8 cellular contexts compared by ENCODE assay signal in the genomic region with DNA sequence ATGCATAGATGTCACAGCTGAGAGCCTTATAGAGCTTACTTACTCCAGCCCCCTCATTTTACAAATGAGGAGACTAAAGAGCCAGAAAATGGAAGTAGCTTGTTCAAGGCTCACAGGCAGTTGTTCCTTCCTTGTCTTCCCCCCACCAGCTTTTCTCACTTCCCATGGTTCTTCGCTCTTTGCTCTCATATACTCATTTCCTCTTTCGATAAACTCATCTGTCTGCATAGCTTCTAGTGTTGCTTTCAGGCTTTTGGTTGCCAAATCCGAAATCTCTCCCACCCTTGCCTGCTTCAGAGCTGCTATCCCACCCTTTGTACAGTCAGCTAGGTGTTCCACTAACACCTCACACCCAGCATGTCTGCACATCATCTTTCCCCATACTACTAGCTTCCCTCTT. TPM values are rescaled to one million over a fixed set of nuclear protein-coding genes. Genes with fewer than 3 reads are reported as not detected.
DNase-seq lines count a peak whose midpoint lies in the region; ATAC-seq and TF ChIP-seq lines count a peak whose summit lies in the region.

No MANE protein-coding gene starts in this region.

- H3K36me3 ChIP-seq in thoracic aorta, result no peaks in the 10 kb centered on the region

- peaks cover 2% of the 10 kb centered on the region for H3K36me3 Mint-ChIP-seq in activated naive CD4-positive, alpha-beta T cell treated with anti-CD3 and anti-CD28 coated beads, Interleukin-2, amount 50 U/mL, for 24 hours
- H3K36me3 Mint-ChIP-seq in activated CD8-positive, alpha-beta T cell treated with anti-CD3 and anti-CD28 coated beads for 36 hours (ENCODE audit: low read depth), result peaks cover 8% of the 10 kb centered on the region

- ATAC-seq in HG03342 (IDR thresholded peaks at IDR 0.05; ENCODE audit: unreplicated experiment), result peak; percentile 66
- peak; percentile 26 for ATAC-seq in activated CD8-positive, alpha-beta T cell treated with anti-CD3 and anti-CD28 coated beads for 36 hours
- no peak for ATAC-seq in thoracic aorta (ENCODE audit: insufficient number of reproducible peaks, low FRiP score, low read depth)

- TF ChIP-seq CTCF in activated CD8-positive, alpha-beta T cell treated with anti-CD3 and anti-CD28 coated beads for 36 hours (IDR thresholded peaks at IDR 0.05), result no peak
- TF ChIP-seq CTCF in thoracic aorta (IDR thresholded peaks at IDR 0.05), result no peak

- intact Hi-C loops in activated CD8-positive, alpha-beta T cell treated with anti-CD3 and anti-CD28 coated beads for 36 hours (cut with micrococcal nuclease), result loop anchor here (10.0 kb wide), 2 partner anchors 57 to 87 kb away; partner anchors contain the start of genes NONO and ZMYM3
- intact Hi-C loops in posterior cingulate gyrus (cut with DNase I), result no loop called here

- H3K27ac ChIP-seq in thoracic aorta, result no peak overlapping the region

- H3K27me3 Mint-ChIP-seq in activated naive CD4-positive, alpha-beta T cell treated with anti-CD3 and anti-CD28 coated beads, Interleukin-2, amount 50 U/mL, for 24 hours, result no peaks in the 10 kb centered on the region
- no peaks in the 10 kb centered on the region for H3K27me3 Mint-ChIP-seq in activated CD8-positive, alpha-beta T cell treated with anti-CD3 and anti-CD28 coated beads for 36 hours

- DNase-seq in activated naive CD4-positive, alpha-beta T cell treated with Interleukin-2 at 50 U/mL for 16 hours, result no peak
- DNase-seq in activated CD8-positive, alpha-beta T cell treated with anti-CD3 and anti-CD28 coated beads for 36 hours, result peak; percentile 24
- no peak for DNase-seq in thoracic aorta (ENCODE audit: low spot score)
- DNase-seq in posterior cingulate gyrus, result no peak
- DNase-seq in epidermal melanocyte (ENCODE audit: insufficient read length, low spot score), result no peak
- no peak for DNase-seq in RKO (ENCODE audit: low spot score)

- peak overlapping the region; percentile 97 for H3K27ac Mint-ChIP-seq in activated naive CD4-positive, alpha-beta T cell treated with anti-CD3 and anti-CD28 coated beads, Interleukin-2, amount 50 U/mL, for 24 hours
- H3K27ac Mint-ChIP-seq in activated CD8-positive, alpha-beta T cell treated with anti-CD3 and anti-CD28 coated beads for 36 hours, result peak overlapping the region; percentile 87

- CTCF ChIA-PET in activated CD8-positive, alpha-beta T cell treated with anti-CD3 and anti-CD28 coated beads for 36 hours (lab: Charles Lee), result interaction anchor here (0.9 to 2.3 kb wide), 2 partner anchors 56 to 85 kb away, joined by 3 to 8 read pairs; partner anchors contain the start of genes NONO and ZMYM3

- peak overlapping the region; percentile 93 for H3K4me3 Mint-ChIP-seq in activated naive CD4-positive, alpha-beta T cell treated with anti-CD3 and anti-CD28 coated beads, Interleukin-2, amount 50 U/mL, for 24 hours
- H3K4me3 Mint-ChIP-seq in activated CD8-positive, alpha-beta T cell treated with anti-CD3 and anti-CD28 coated beads for 36 hours, result peak overlapping the region; percentile 79

- no peaks in the 10 kb centered on the region for H3K9me3 Mint-ChIP-seq in activated naive CD4-positive, alpha-beta T cell treated with anti-CD3 and anti-CD28 coated beads, Interleukin-2, amount 50 U/mL, for 24 hours
- H3K9me3 Mint-ChIP-seq in activated CD8-positive, alpha-beta T cell treated with anti-CD3 and anti-CD28 coated beads for 36 hours, result no peaks in the 10 kb centered on the region

- peak overlapping the region; percentile 43 for H3K4me3 ChIP-seq in thoracic aorta

- H3K4me1 ChIP-seq in thoracic aorta (ENCODE audit: control insufficient read depth in 1 of 2, low read depth in 2 of 2), result no peaks in the 10 kb centered on the region

- peaks cover 29% of the 10 kb centered on the region for H3K4me1 Mint-ChIP-seq in activated naive CD4-positive, alpha-beta T cell treated with anti-CD3 and anti-CD28 coated beads, Interleukin-2, amount 50 U/mL, for 24 hours
- H3K4me1 Mint-ChIP-seq in activated CD8-positive, alpha-beta T cell treated with anti-CD3 and anti-CD28 coated beads for 36 hours (ENCODE audit: low read depth), result peaks cover 16% of the 10 kb centered on the region

- no peaks in the 10 kb centered on the region for H3K9me3 ChIP-seq in thoracic aorta

- H3K27me3 ChIP-seq in thoracic aorta (replicated peaks; ENCODE audit: insufficient read depth), result no peaks in the 10 kb centered on the region

- POLR2A ChIA-PET in activated CD8-positive, alpha-beta T cell treated with anti-CD3 and anti-CD28 coated beads for 36 hours (lab: Charles Lee), result interaction anchor here (0.8 to 2.2 kb wide), 3 partner anchors 16 to 86 kb away, joined by 5 to 8 read pairs (median 7); partner anchors contain the start of genes NONO and ZMYM3

RNA-seq across cellular contexts. Expression of gene GJB1, which starts 25.0 kb away (rescaled TPM):
- not detected for total RNA-seq in activated CD8-positive, alpha-beta T cell treated with anti-CD3 and anti-CD28 coated beads for 36 hours
- total RNA-seq in thoracic aorta, result not detected

RNA-seq across cellular contexts. Expression of gene NLGN3, which starts 53.4 kb away (rescaled TPM):
- under 1 TPM; 0.54 to 0.63 TPM for total RNA-seq in activated CD8-positive, alpha-beta T cell treated with anti-CD3 and anti-CD28 coated beads for 36 hours
- total RNA-seq in thoracic aorta, result 1 to 10 TPM; 1.1 to 1.8 TPM

RNA-seq across cellular contexts. Expression of gene ZMYM3, which starts 55.9 kb away (rescaled TPM):
- total RNA-seq in activated CD8-positive, alpha-beta T cell treated with anti-CD3 and anti-CD28 coated beads for 36 hours, result 10 to 100 TPM; 25.8 to 27.5 TPM
- total RNA-seq in thoracic aorta, result 10 to 100 TPM; 14.7 to 21.9 TPM
